Comparison of ENCODE assay signal across 3 cellular contexts in the genomic region with DNA sequence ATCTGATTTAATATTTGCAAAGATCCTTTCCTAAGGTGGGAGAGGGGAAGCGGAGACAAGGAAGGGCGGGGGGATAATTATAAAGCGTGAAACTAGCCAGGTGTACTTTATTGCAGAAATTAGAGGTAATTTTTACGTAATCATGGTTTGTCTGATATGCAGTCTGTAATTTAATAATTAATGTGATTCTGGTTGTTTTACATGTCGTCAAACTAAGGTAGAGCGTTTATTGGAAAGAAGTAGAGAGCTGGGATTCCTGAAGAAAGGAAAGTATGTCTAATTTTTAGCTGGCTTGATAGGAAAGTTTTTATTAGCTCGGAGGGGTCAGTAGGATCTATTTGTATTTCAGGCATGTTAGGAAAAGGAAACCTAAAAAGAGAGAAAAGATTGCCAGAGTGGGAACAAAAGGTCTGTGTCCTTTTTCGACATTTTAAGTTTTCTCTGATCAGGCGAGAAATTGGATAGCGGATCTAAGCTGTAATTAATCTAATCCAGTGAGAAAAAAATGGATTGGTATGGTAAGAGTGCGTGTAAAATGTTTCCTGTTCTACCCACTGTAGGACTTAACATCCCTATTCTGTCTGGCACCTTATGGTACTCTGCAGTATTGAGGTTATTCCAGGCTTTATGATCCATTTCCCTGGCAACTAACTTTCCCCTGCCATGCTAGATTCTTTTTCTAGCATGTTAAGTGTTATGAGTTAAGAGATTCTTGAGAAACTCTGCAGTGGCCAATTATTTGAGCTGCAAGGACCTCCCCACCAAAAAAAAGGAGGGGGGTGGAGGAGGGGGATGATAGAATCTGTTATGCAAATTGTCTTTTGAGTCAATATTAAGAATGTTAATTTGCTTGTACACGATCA.
TF ChIP-seq lines count a peak whose summit lies in the region.

No MANE protein-coding gene starts in this region.

TF ChIP-seq in A549, 52 proteins besides CTCF, POLR2A, EP300 and RAD21:
- TF ChIP-seq RFX5 (IDR thresholded peaks at IDR 0.05) (no peak), HEYL (CRISPR knock-in tag; IDR thresholded peaks at IDR 0.05) (no peak), KDM1A (IDR thresholded peaks at IDR 0.05; ENCODE audit: low read depth) (no peak), CBX2 (IDR thresholded peaks at IDR 0.05; ENCODE audit: borderline replicate concordance, low read depth) (no peak), ZNF302 (CRISPR knock-in tag; IDR thresholded peaks at IDR 0.05) (no peak), RCOR1 (IDR thresholded peaks at IDR 0.05; ENCODE audit: low read depth, low read length) (no peak)
- TF ChIP-seq, protein P1, sequence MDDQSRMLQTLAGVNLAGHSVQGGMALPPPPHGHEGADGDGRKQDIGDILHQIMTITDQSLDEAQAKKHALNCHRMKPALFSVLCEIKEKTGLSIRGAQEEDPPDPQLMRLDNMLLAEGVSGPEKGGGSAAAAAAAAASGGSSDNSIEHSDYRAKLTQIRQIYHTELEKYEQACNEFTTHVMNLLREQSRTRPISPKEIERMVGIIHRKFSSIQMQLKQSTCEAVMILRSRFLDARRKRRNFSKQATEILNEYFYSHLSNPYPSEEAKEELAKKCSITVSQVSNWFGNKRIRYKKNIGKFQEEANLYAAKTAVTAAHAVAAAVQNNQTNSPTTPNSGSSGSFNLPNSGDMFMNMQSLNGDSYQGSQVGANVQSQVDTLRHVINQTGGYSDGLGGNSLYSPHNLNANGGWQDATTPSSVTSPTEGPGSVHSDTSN (IDR thresholded peaks at IDR 0.05), result no peak

TF ChIP-seq in H1, 55 proteins besides CTCF, POLR2A, EP300 and RAD21:
- TF ChIP-seq JUND (IDR thresholded peaks at IDR 0.05; ENCODE audit: low read length), result no peak

TF ChIP-seq in HEK293T, 16 proteins besides CTCF, POLR2A, EP300 and RAD21:
- TF ChIP-seq HDGF (IDR thresholded peaks at IDR 0.05; ENCODE audit: borderline replicate concordance), result no peak
- no peak for TF ChIP-seq CTBP1 (IDR thresholded peaks at IDR 0.05; ENCODE audit: borderline replicate concordance)
- no peak for TF ChIP-seq ARNT (IDR thresholded peaks at IDR 0.05)
- TF ChIP-seq L3MBTL2 (conservative IDR thresholded peaks at IDR 0.05), result no peak
- TF ChIP-seq LEF1 (IDR thresholded peaks at IDR 0.05; ENCODE audit: borderline replicate concordance), result no peak
- no peak for TF ChIP-seq NFRKB (IDR thresholded peaks at IDR 0.05)
- TF ChIP-seq SUZ12 (IDR thresholded peaks at IDR 0.05), result no peak
- TF ChIP-seq, protein P2, sequence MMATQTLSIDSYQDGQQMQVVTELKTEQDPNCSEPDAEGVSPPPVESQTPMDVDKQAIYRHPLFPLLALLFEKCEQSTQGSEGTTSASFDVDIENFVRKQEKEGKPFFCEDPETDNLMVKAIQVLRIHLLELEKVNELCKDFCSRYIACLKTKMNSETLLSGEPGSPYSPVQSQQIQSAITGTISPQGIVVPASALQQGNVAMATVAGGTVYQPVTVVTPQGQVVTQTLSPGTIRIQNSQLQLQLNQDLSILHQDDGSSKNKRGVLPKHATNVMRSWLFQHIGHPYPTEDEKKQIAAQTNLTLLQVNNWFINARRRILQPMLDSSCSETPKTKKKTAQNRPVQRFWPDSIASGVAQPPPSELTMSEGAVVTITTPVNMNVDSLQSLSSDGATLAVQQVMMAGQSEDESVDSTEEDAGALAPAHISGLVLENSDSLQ (IDR thresholded peaks at IDR 0.05), result no peak
- TF ChIP-seq FOXA1 (IDR thresholded peaks at IDR 0.05), result no peak
- TF ChIP-seq ELF4 (IDR thresholded peaks at IDR 0.05), result no peak
- TF ChIP-seq TARDBP (IDR thresholded peaks at IDR 0.05), result no peak
- TF ChIP-seq SP1 (IDR thresholded peaks at IDR 0.05), result no peak
- TF ChIP-seq BHLHE40 (IDR thresholded peaks at IDR 0.05; ENCODE audit: borderline replicate concordance), result no peak
- TF ChIP-seq FOXK2 (IDR thresholded peaks at IDR 0.05), result no peak
- no peak for TF ChIP-seq FOXM1 (IDR thresholded peaks at IDR 0.05; ENCODE audit: borderline replicate concordance)
- TF ChIP-seq ZNF384 (IDR thresholded peaks at IDR 0.05), result no peak
